In genomic region chr12:90287585-90287984, GRCh38 we compare ENCODE assay signal across 24 cellular contexts.
A peak's percentile ranks its signal among the peaks of the same experiment; 100 is the strongest.
DNase-seq lines count a peak whose midpoint lies in the region; ATAC-seq, FAIRE-seq and TF ChIP-seq lines count a peak whose summit lies in the region.
"Had no signal": no experiment of that assay in that cellular context is flagged by ENCODE, and none has a peak within 500 bp of the region (broad histone marks: within the 10 kb centered on the region; RNA-seq: fewer than 3 reads in every experiment).

No MANE protein-coding gene starts in this region.

- in situ Hi-C loops in K562 (cut with MboI) = no loop called here

- H4K20me1 ChIP-seq in K562 (replicated peaks; ENCODE audit: control insufficient read depth, insufficient read depth, low read length) (no peaks in the 10 kb centered on the region), Karpas-422 (ENCODE audit: insufficient read depth, low read depth, low read length) (no peaks in the 10 kb centered on the region)

- intact Hi-C loops in A673 (cut with micrococcal nuclease; ENCODE audit: unreplicated experiment) = no loop called here
- intact Hi-C loops in K562 (cut with micrococcal nuclease) = no loop called here

- CTCF ChIA-PET in A673 (lab: Charles Lee) = no interaction called here
- CTCF ChIA-PET in K562 (lab: Yijun Ruan, JAX; ENCODE audit: low intra/inter-chr PET ratio) = no interaction called here
- CTCF ChIA-PET in GM10248 (lab: Yijun Ruan, JAX) = no interaction called here

- H3K79me2 ChIP-seq in K562 (ENCODE audit: control insufficient read depth, insufficient read depth, low read length) (no peaks in the 10 kb centered on the region), Karpas-422 (ENCODE audit: low read length) (no peaks in the 10 kb centered on the region)

- no peak for ATAC-seq in K562
- ATAC-seq: body of pancreas, lower lobe of right lung, sciatic nerve had no signal

- H3K27ac ChIP-seq in A673 (ENCODE audit: low read depth, low read length, poor library complexity, severe bottlenecking) (no peak overlapping the region), K562 (ENCODE audit: extremely low read depth, low read depth, low read length) (no peak overlapping the region), Karpas-422 (ENCODE audit: low read length) (no peak overlapping the region)
- H3K27ac ChIP-seq: body of pancreas, epithelial cell of prostate, lower lobe of right lung, neural progenitor cell, SJCRH30, thoracic aorta, vagina had no signal

- H3K4me2 ChIP-seq in K562 (ENCODE audit: insufficient read depth, low read length) (no peak overlapping the region), Karpas-422 (ENCODE audit: low read depth, low read length, poor library complexity, severe bottlenecking) (no peak overlapping the region)
- H3K4me2 ChIP-seq: neural progenitor cell had no signal

- H3K27me3 ChIP-seq in A673 (replicated peaks; ENCODE audit: insufficient read depth, low read depth, low read length, poor library complexity) = no peaks in the 10 kb centered on the region
- H3K27me3 ChIP-seq in K562 (ENCODE audit: control insufficient read depth in 2 of 2, insufficient read depth in 2 of 2, low read length in 2 of 2) = no peaks in the 10 kb centered on the region
- H3K27me3 ChIP-seq in Karpas-422 (ENCODE audit: low read length) = no peaks in the 10 kb centered on the region
- H3K27me3 ChIP-seq: body of pancreas, neural progenitor cell, SJCRH30, vagina had no signal

- BruUV-seq in A673 (replicated peaks; lab: Mats Ljungman, UMichigan) = no TSS peak
- no TSS peak for BruUV-seq in K562 (replicated peaks; lab: Mats Ljungman, UMichigan)

- H3K9me3 ChIP-seq in A673 (ENCODE audit: low read depth, low read length, poor library complexity, severe bottlenecking) (peaks cover 14% of the 10 kb centered on the region), K562 (replicated peaks; ENCODE audit: control insufficient read depth, insufficient read depth, low read depth, low read length) (0 out of 2 replicates have a peak, but pooled peaks cover 1% of the 10 kb centered on the region), Karpas-422 (ENCODE audit: low read length) (peaks cover 13% of the 10 kb centered on the region)
- H3K9me3 ChIP-seq: body of pancreas, vagina had no signal

- TF ChIP-seq CTCF in A673 (conservative IDR thresholded peaks at IDR 0.05; ENCODE audit: low read depth, low read length) (no peak), K562 (IDR thresholded peaks at IDR 0.05 in 2 of 3, conservative IDR thresholded peaks at IDR 0.05 in 1 of 3; ENCODE audit: insufficient read depth in 2 of 3, low read depth in 1 of 3, low read length in 3 of 3) (no peak), GM10248 (IDR thresholded peaks at IDR 0.05; ENCODE audit: control extremely low read depth, extremely low read depth, low read depth, missing control alignments) (no peak)

- no peak for TF ChIP-seq POLR2A in K562 (conservative IDR thresholded peaks at IDR 0.05)

- no peak for TF ChIP-seq EP300 in K562 (IDR thresholded peaks at IDR 0.05; ENCODE audit: low read length)

- H3K9me1 ChIP-seq in K562 (ENCODE audit: control insufficient read depth, insufficient read depth, low read length) = no peaks in the 10 kb centered on the region

- no peak overlapping the region for H3K4me3 ChIP-seq in A673 (ENCODE audit: low read depth, low read length, poor library complexity, severe bottlenecking)
- H3K4me3 ChIP-seq in K562 = no peak overlapping the region
- H3K4me3 ChIP-seq in Karpas-422 (ENCODE audit: low read length) = no peak overlapping the region
- H3K4me3 ChIP-seq: body of pancreas, lower lobe of right lung, neural progenitor cell, SJCRH30, thoracic aorta, vagina had no signal

- H3K4me1 ChIP-seq in A673 (ENCODE audit: insufficient read depth, low read length, poor library complexity, severe bottlenecking) (peaks cover 3% of the 10 kb centered on the region), K562 (replicated peaks in 1 of 2; ENCODE audit: control insufficient read depth in 2 of 2, insufficient read depth in 2 of 2, low read length in 2 of 2) (no peaks in the 10 kb centered on the region), Karpas-422 (ENCODE audit: low read length) (no peaks in the 10 kb centered on the region)
- H3K4me1 ChIP-seq: neural progenitor cell had no signal

- H3K36me3 ChIP-seq in A673 (ENCODE audit: insufficient read depth, low read length, poor library complexity, severe bottlenecking) = no peaks in the 10 kb centered on the region
- no peaks in the 10 kb centered on the region for H3K36me3 ChIP-seq in K562 (ENCODE audit: control insufficient read depth, insufficient read depth, low read length)
- H3K36me3 ChIP-seq in Karpas-422 (ENCODE audit: insufficient read depth, low read length) = no peaks in the 10 kb centered on the region
- H3K36me3 ChIP-seq: lower lobe of right lung, SJCRH30, thoracic aorta, vagina had no signal

- DNase-seq in A673 (ENCODE audit: low spot score) (peak; percentile 16), ELR (ENCODE audit: low read depth) (peak; percentile 25), NCI-H69 (lab: John Stamatoyannopoulos, UW) (peak; percentile 5), K562 (ENCODE audit: extremely low read depth in 1 of 4, low spot score in 3 of 4) (peak in 1 of 4 experiments; percentile 9), NCI-H774 (lab: John Stamatoyannopoulos, UW) (no peak), GM10248 (ENCODE audit: extremely low spot score) (no peak), Karpas-422 (no peak)
- DNase-seq: activated gamma-delta T cell; body of pancreas; CD4-positive, alpha-beta T cell; DMS79; H7; kidney glomerular epithelial cell; lower lobe of right lung; NCI-H146; posterior cingulate gyrus; stimulated activated CD4-positive, alpha-beta T cell treated with anti-CD3 and anti-CD28 coated beads, Interleukin-4, amount 100 ng/mL, for 4 hours; stimulated activated naive CD4-positive, alpha-beta T cell had no signal

- H3K9ac ChIP-seq in K562 (ENCODE audit: insufficient read depth in 1 of 2, low read depth in 2 of 2, low read length in 2 of 2) = no peak overlapping the region
- H3K9ac ChIP-seq in Karpas-422 (ENCODE audit: low read length) = no peak overlapping the region
- H3K9ac ChIP-seq: neural progenitor cell had no signal

- FAIRE-seq in K562 (lab: Jason Lieb, UNC) = no peak

- POLR2A ChIA-PET in A673 (lab: Charles Lee; ENCODE audit: low non-redundant PET) = no interaction called here
- POLR2A ChIA-PET in K562 (lab: Yijun Ruan, JAX) = no interaction called here
- POLR2A ChIA-PET in GM10248 (lab: Yijun Ruan, JAX) = no interaction called here

- no peak for TF ChIP-seq RAD21 in K562 (CRISPR knock-in tag; conservative IDR thresholded peaks at IDR 0.05 in 1 of 2, IDR thresholded peaks at IDR 0.05 in 1 of 2)

- WGBS in K562 (ENCODE audit: insufficient coverage, low coverage, missing lambda C conversion rate) = 2% methylated on average over 2 of the region's 2 CpGs

- no peaks in the 10 kb centered on the region for H3K9me2 ChIP-seq in Karpas-422 (replicated peaks; ENCODE audit: insufficient read depth, low read length)

- H2AFZ ChIP-seq in K562 (ENCODE audit: low read depth, low read length) (no peak overlapping the region), Karpas-422 (ENCODE audit: low read length) (no peak overlapping the region)
- H2AFZ ChIP-seq: neural progenitor cell had no signal

TF ChIP-seq in K562, 482 proteins besides CTCF, POLR2A, EP300 and RAD21:
- TF ChIP-seq PCBP2 (IDR thresholded peaks at IDR 0.05; ENCODE audit: low read depth, low read length, poor library complexity, severe bottlenecking) (no peak), NFE2 (IDR thresholded peaks at IDR 0.05; ENCODE audit: low read depth) (peak; percentile 36; the same call in 1 of the 2 replicates), CBX5 (IDR thresholded peaks at IDR 0.05; ENCODE audit: borderline replicate concordance, low read depth) (0 out of 2 replicates have a peak, but pooled peaks have one; percentile 71), JUND (IDR thresholded peaks at IDR 0.05; ENCODE audit: borderline replicate concordance, low read depth, low read length) (peak; percentile 62), JUND (tag; IDR thresholded peaks at IDR 0.05; ENCODE audit: borderline replicate concordance, low read depth, low read length) (peak; percentile 64; the same call in 2 of the 3 replicates), CEBPB (tag; IDR thresholded peaks at IDR 0.05) (no peak), ATF3 (IDR thresholded peaks at IDR 0.05) (peak; percentile 46), ATF3 (CRISPR knock-in tag; conservative IDR thresholded peaks at IDR 0.05) (no peak), FOSL1 (tag; conservative IDR thresholded peaks at IDR 0.05) (peak; percentile 35; the same call in 1 of the 2 replicates), NELFE (IDR thresholded peaks at IDR 0.05; ENCODE audit: insufficient read depth, insufficient read length) (no peak)
TF ChIP-seq in K562: peak in this region for 5.

Comparison
In these comparisons a context has a peak if more than half of its experiments do, and no peak if none do; other contexts are left out.
1. DNase-seq: peak in A673 (single experiment), ELR (single experiment) and NCI-H69 (single experiment); none in NCI-H774 (single experiment), GM10248 (single experiment) and Karpas-422 (single experiment).